Comparison of ENCODE assay signal across 26 cellular contexts in the genomic region with DNA sequence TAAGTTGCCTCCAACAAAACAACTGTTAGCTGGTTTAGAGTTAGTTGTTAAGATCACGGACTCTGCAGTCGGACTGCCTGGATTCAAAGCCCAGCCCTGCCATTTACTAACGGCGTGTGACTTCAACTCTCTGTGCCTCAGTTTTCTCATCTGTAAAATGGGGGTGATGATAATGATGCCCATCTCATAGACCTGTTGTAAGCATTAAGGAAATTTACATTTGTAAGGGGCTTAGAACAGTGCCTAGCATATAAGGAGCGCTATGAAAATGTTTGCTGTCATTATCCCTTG. TPM values are rescaled to one million over a fixed set of nuclear protein-coding genes. Genes with fewer than 3 reads are reported as not detected.
DNase-seq lines count a peak whose midpoint lies in the region; ATAC-seq, FAIRE-seq and TF ChIP-seq lines count a peak whose summit lies in the region.
"Had no signal": no experiment of that assay in that cellular context is flagged by ENCODE, and none has a peak within 500 bp of the region (broad histone marks: within the 10 kb centered on the region; RNA-seq: fewer than 3 reads in every experiment).

No MANE protein-coding gene starts in this region.

- no peaks in the 10 kb centered on the region for H3K79me1 ChIP-seq in H1 (ENCODE audit: low read depth, low read length)

- H3K18ac ChIP-seq in H1 (ENCODE audit: extremely low read depth, low read length): no peak overlapping the region

- H3K79me2 ChIP-seq in K562 (ENCODE audit: control insufficient read depth, insufficient read depth, low read length): no peaks in the 10 kb centered on the region
- H3K79me2 ChIP-seq in H1 (ENCODE audit: control insufficient read depth in 1 of 2, insufficient read depth in 2 of 2, low read length in 2 of 2): no peaks in the 10 kb centered on the region

- FAIRE-seq in K562 (lab: Jason Lieb, UNC) (no peak), H1 (lab: Jason Lieb, UNC) (no peak)
- FAIRE-seq: A204.1, GM12878, GM12892, GM18507 had no signal

- no peak overlapping the region for H4K8ac ChIP-seq in H1 (ENCODE audit: extremely low read depth, insufficient read depth, low read length)

- H3K9ac ChIP-seq in K562 (ENCODE audit: insufficient read depth in 1 of 2, low read depth in 2 of 2, low read length in 2 of 2) (no peak overlapping the region; a peak in 1 of 4 replicates), H1 (replicated peaks in 1 of 4; ENCODE audit: extremely low read depth in 1 of 4, low read depth in 3 of 4, low read length in 3 of 4) (no peak overlapping the region)
- H3K9ac ChIP-seq: BLaER1 had no signal

- intact Hi-C loops in K562 (cut with micrococcal nuclease): loop anchor here (2.0 kb wide), 2 partner anchors 22 to 58 kb away; partner anchors contain the start of gene SLC25A39

- H3K4me1 ChIP-seq in K562 (replicated peaks in 1 of 2; ENCODE audit: control insufficient read depth in 2 of 2, insufficient read depth in 2 of 2, low read length in 2 of 2): peaks cover 41 to 54% of the 10 kb centered on the region in 2 experiments
- H3K4me1 ChIP-seq in H1 (replicated peaks in 1 of 4; ENCODE audit: control insufficient read depth in 3 of 4, insufficient read depth in 4 of 4, low read length in 3 of 4): no peaks in the 10 kb centered on the region
- H3K4me1 ChIP-seq: BE2C had no signal

- H4K5ac ChIP-seq in H1 (ENCODE audit: insufficient read length, low read depth, low read length): no peak overlapping the region

- H4K20me1 ChIP-seq in K562 (replicated peaks; ENCODE audit: control insufficient read depth, insufficient read depth, low read length): peaks cover 10% of the 10 kb centered on the region; the same call in 1 of the 2 replicates
- no peaks in the 10 kb centered on the region for H4K20me1 ChIP-seq in H1 (replicated peaks in 1 of 2; ENCODE audit: control insufficient read depth in 1 of 2, insufficient read depth in 2 of 2, low read length in 2 of 2)
- H4K20me1 ChIP-seq: BLaER1 had no signal

- no peak overlapping the region for H2BK15ac ChIP-seq in H1 (ENCODE audit: low read length)

- H3K4ac ChIP-seq in H1 (replicated peaks; ENCODE audit: insufficient read length, low read depth, low read length): no peak overlapping the region

- no peak overlapping the region for H2BK5ac ChIP-seq in H1 (ENCODE audit: low read depth, low read length)

- no peaks in the 10 kb centered on the region for H3K9me3 ChIP-seq in K562 (replicated peaks; ENCODE audit: control insufficient read depth, insufficient read depth, low read depth, low read length)
- H3K9me3 ChIP-seq in H1 (ENCODE audit: insufficient read depth in 2 of 2, low read depth in 1 of 2, low read length in 1 of 2): no peaks in the 10 kb centered on the region
- H3K9me3 ChIP-seq: BE2C, BLaER1 had no signal

- H3K4me2 ChIP-seq in K562 (ENCODE audit: insufficient read depth, low read length): peak overlapping the region; percentile 46
- H3K4me2 ChIP-seq in H1 (ENCODE audit: insufficient read depth in 1 of 2, low read depth in 2 of 2, low read length in 2 of 2): no peak overlapping the region
- H3K4me2 ChIP-seq: BLaER1 had no signal

- DNase-seq in K562 (ENCODE audit: extremely low read depth in 1 of 4, low spot score in 3 of 4) (no peak), H1 (ENCODE audit: low read depth in 1 of 2, low spot score in 2 of 2) (no peak), omental fat pad (ENCODE audit: low spot score) (no peak), glomerular visceral epithelial cell (ENCODE audit: extremely low spot score) (no peak)
- DNase-seq: BE2C; C1 segment of cervical spinal cord; CD4-positive, alpha-beta memory T cell; CD4-positive, CD25-positive, alpha-beta regulatory T cell; CD8-positive, alpha-beta memory T cell; COR-L47; DMS 273 treated with DMSO at 0.1 percent for 48 hours; DMS153; DMS53; DMS79; DND-41; EL; GDM1 had no signal

- no peak overlapping the region for H2BK12ac ChIP-seq in H1 (ENCODE audit: low read depth, low read length)

- no peak overlapping the region for H4K91ac ChIP-seq in H1 (replicated peaks; ENCODE audit: insufficient read length, low read length)

- TF ChIP-seq POLR2A in K562 (conservative IDR thresholded peaks at IDR 0.05): no peak
- TF ChIP-seq POLR2A in H1 (IDR thresholded peaks at IDR 0.05; ENCODE audit: control extremely low read depth in 1 of 2, low read depth in 2 of 2, low read length in 2 of 2): no peak

- H3K56ac ChIP-seq in H1 (replicated peaks; ENCODE audit: insufficient read length, low read depth, low read length): no peak overlapping the region

- H3K23me2 ChIP-seq in H1 (ENCODE audit: low read depth, low read length): no peaks in the 10 kb centered on the region

- H3K4me3 ChIP-seq in K562: no peak overlapping the region
- H3K4me3 ChIP-seq in H1 (ENCODE audit: extremely low read depth in 1 of 4, insufficient read depth in 2 of 4, low read depth in 3 of 4, low read length in 4 of 4): no peak overlapping the region
- H3K4me3 ChIP-seq: BLaER1, GM12878 had no signal

- BruUV-seq in K562 (replicated peaks; lab: Mats Ljungman, UMichigan): no TSS peak

- no peak overlapping the region for H3K14ac ChIP-seq in H1 (ENCODE audit: insufficient read length)

- no peaks in the 10 kb centered on the region for H3K36me3 ChIP-seq in K562 (ENCODE audit: control insufficient read depth, insufficient read depth, low read length)
- no peaks in the 10 kb centered on the region for H3K36me3 ChIP-seq in H1 (ENCODE audit: control insufficient read depth in 2 of 4, insufficient read depth in 4 of 4, low read length in 3 of 4)
- H3K36me3 ChIP-seq: BE2C, BLaER1 had no signal

- 18% methylated on average over 5 of the region's 5 CpGs for WGBS in K562 (ENCODE audit: insufficient coverage, low coverage, missing lambda C conversion rate)
- WGBS in H1 (ENCODE audit: extremely low coverage in 1 of 2, insufficient coverage in 1 of 2, insufficient read length in 1 of 2, insufficient replicate concordance in 2 of 2, low coverage in 1 of 2, low lambda C conversion rate in 2 of 2, missing lambda C conversion rate in 1 of 2), 2 experiments: 88% methylated on average over 5 of the region's 5 CpGs; no CpG with 5 or more reads in 1 of the 2 experiments

- H3K9me1 ChIP-seq in K562 (ENCODE audit: control insufficient read depth, insufficient read depth, low read length): peaks cover 7% of the 10 kb centered on the region

- POLR2A ChIA-PET in K562 (lab: Yijun Ruan, JAX) (interaction anchor here (0.6 to 1.4 kb wide), 6 partner anchors 8 to 60 kb away, joined by 4 to 5 read pairs (median 4); partner anchors contain the start of gene UBTF), H1 (lab: Charles Lee; ENCODE audit: partially characterized antibody) (interaction anchor here (0.7 to 1.9 kb wide), 3 partner anchors 14 to 50 kb away, joined by 3 to 4 read pairs (median 3); no protein-coding TSS in a partner anchor)

- H3K27me3 ChIP-seq in K562 (ENCODE audit: control insufficient read depth in 2 of 2, insufficient read depth in 2 of 2, low read length in 2 of 2): no peaks in the 10 kb centered on the region
- H3K27me3 ChIP-seq in H1 (replicated peaks in 1 of 4; ENCODE audit: control insufficient read depth in 3 of 4, extremely low read depth in 1 of 4, insufficient read depth in 3 of 4, low read length in 3 of 4): no peaks in the 10 kb centered on the region
- H3K27me3 ChIP-seq: BE2C, BLaER1 had no signal

- H3K27ac ChIP-seq in K562 (ENCODE audit: extremely low read depth, low read depth, low read length) (no peak overlapping the region), H1 (ENCODE audit: low read depth, low read length) (no peak overlapping the region)
- H3K27ac ChIP-seq: BLaER1 had no signal

- no peak overlapping the region for H3K23ac ChIP-seq in H1 (ENCODE audit: insufficient read length)

- no peak overlapping the region for H2BK120ac ChIP-seq in H1 (replicated peaks; ENCODE audit: low read depth, low read length)

- in situ Hi-C loops in K562 (cut with MboI): no loop called here

- H2BK20ac ChIP-seq in H1 (ENCODE audit: low read length): no peak overlapping the region

- TF ChIP-seq CTCF in K562 (IDR thresholded peaks at IDR 0.05 in 2 of 3, conservative IDR thresholded peaks at IDR 0.05 in 1 of 3; ENCODE audit: insufficient read depth in 2 of 3, low read depth in 1 of 3, low read length in 3 of 3): no peak
- TF ChIP-seq CTCF in H1 (IDR thresholded peaks at IDR 0.05; ENCODE audit: control extremely low read depth in 1 of 3, insufficient read depth in 1 of 3, low read depth in 1 of 3, low read length in 3 of 3): no peak
- TF ChIP-seq CTCF in omental fat pad (IDR thresholded peaks at IDR 0.05): no peak

- H2AK5ac ChIP-seq in H1 (ENCODE audit: low read depth, low read length): no peak overlapping the region; the same call in 1 of the 2 replicates

- TF ChIP-seq EP300 in K562 (IDR thresholded peaks at IDR 0.05; ENCODE audit: low read length) (no peak), H1 (IDR thresholded peaks at IDR 0.05; ENCODE audit: borderline replicate concordance in 1 of 2, low read depth in 2 of 2, low read length in 2 of 2) (no peak)

- TF ChIP-seq RAD21 in K562 (CRISPR knock-in tag; conservative IDR thresholded peaks at IDR 0.05 in 1 of 2, IDR thresholded peaks at IDR 0.05 in 1 of 2) (no peak), H1 (IDR thresholded peaks at IDR 0.05 in 1 of 2, conservative IDR thresholded peaks at IDR 0.05 in 1 of 2; ENCODE audit: low read depth in 2 of 2, low read length in 2 of 2) (no peak)

- CTCF ChIA-PET in K562 (lab: Yijun Ruan, JAX; ENCODE audit: low intra/inter-chr PET ratio) (no interaction called here), H1 (lab: Charles Lee; ENCODE audit: partially characterized antibody) (interaction anchor here (1.0 to 1.5 kb wide), 5 partner anchors 11 to 87 kb away, joined by 3 to 4 read pairs (median 4); no protein-coding TSS in a partner anchor)

- H2AFZ ChIP-seq in K562 (ENCODE audit: low read depth, low read length): no peak overlapping the region
- no peak overlapping the region for H2AFZ ChIP-seq in H1 (ENCODE audit: low read length)

- no peak for ATAC-seq in K562
- no peak for ATAC-seq in omental fat pad (ENCODE audit: low FRiP score)

RNA-seq across cellular contexts. Expression of gene SLC4A1, which starts 0.8 kb away (rescaled TPM):
- 2.0 and 2.5 TPM in 2 replicates for total RNA-seq in K562 (2011; cell fraction: chromatin; rRNA removed; ENCODE audit: low replicate concordance)
- total RNA-seq in K562 (2011; cell fraction: nucleolus; rRNA removed): 3.3 and 4.1 TPM in 2 replicates
- 2.4 and 4.0 TPM in 2 replicates for total RNA-seq in K562 (2011; cell fraction: nucleoplasm; rRNA removed)
- total RNA-seq in K562 (2014; rRNA removed): 0.53 and 1.00 TPM in 2 replicates
- 0.25 and 0.32 TPM in 2 replicates for total RNA-seq in K562 (2014; rRNA removed; fragmentation: Illumina TruSeq; extraction: Trizol)
- 0.14 and 0.19 TPM in 2 replicates for total RNA-seq in K562 (2015; rRNA removed; fragmentation: Illumina TruSeq; extraction: Trizol)
- total RNA-seq in K562 (2021): 0.81 and 0.84 TPM in 2 replicates
- 0.71 and 0.80 TPM in 2 replicates for polyA plus RNA-seq in K562 (2011; rRNA removed)
- polyA plus RNA-seq in K562 (2011; cell fraction: cytosol; rRNA removed): 0.68 and 1.3 TPM in 2 replicates
- 0.21 and 1.1 TPM in 2 replicates for polyA plus RNA-seq in K562 (2011; cell fraction: nucleus; rRNA removed)
- polyA plus RNA-seq in K562 (2012): 0.65 and 3.0 TPM in 2 replicates
- polyA plus RNA-seq in K562 (2014; fragmentation: Illumina TruSeq; extraction: Trizol): 0.61 and 0.88 TPM in 2 replicates
- polyA plus RNA-seq in K562 (2014; fragmentation: Nextera tagmentation; extraction: Ambion mirVana): under 1 TPM; 0.22 to 0.37 TPM
- polyA plus RNA-seq in K562 (2014; rRNA removed): 0.53 and 0.57 TPM in 2 replicates
- 0.45 and 0.98 TPM in 2 replicates for polyA minus RNA-seq in K562 (2011; rRNA and poly(A)+ RNA removed)
- polyA minus RNA-seq in K562 (2011; cell fraction: cytosol; rRNA and poly(A)+ RNA removed): 0.46 and 0.67 TPM in 2 replicates
- polyA minus RNA-seq in K562 (2011; cell fraction: nucleus; rRNA and poly(A)+ RNA removed): 0.11 and 0.40 TPM in 2 replicates
- total RNA-seq in H1 (2021; fragmentation: NEBNext Ultra II Directional; extraction: Animal tissue kit (Norgen Biotek cat#: 25700)): 0.08 TPM in 1 of 2 replicates, not detected in the other
- polyA plus RNA-seq in H1 (2011; rRNA removed): 0.08 and 0.09 TPM in 2 replicates
- polyA plus RNA-seq in H1 (2011; cell fraction: cytosol; rRNA removed): 0.09 TPM
- 0.30 TPM for polyA plus RNA-seq in H1 (2011; cell fraction: nucleus; rRNA removed)
- polyA plus RNA-seq in H1 (2012, experiment 1 of 2): 0.04 to 0.18 TPM (median 0.17 TPM) in 3 of 4 replicates, not detected in the other
- polyA plus RNA-seq in H1 (2012, experiment 2 of 2): not detected
- 0.02 TPM for polyA plus RNA-seq in H1 (2013, experiment 1 of 2)
- polyA plus RNA-seq in H1 (2013, experiment 2 of 2): 0.04 TPM
- not detected in 2 replicates for polyA minus RNA-seq in H1 (2011; rRNA and poly(A)+ RNA removed)
- not detected for polyA minus RNA-seq in H1 (2011; cell fraction: cytosol; rRNA and poly(A)+ RNA removed)
- polyA minus RNA-seq in H1 (2011; cell fraction: nucleus; rRNA and poly(A)+ RNA removed): not detected
- total RNA-seq in omental fat pad: 1 to 10 TPM in 1 of 4 donors, under 1 TPM in 3; 0.16 to 1.2 (median 0.56) TPM
- total RNA-seq: A673; CD4-positive, alpha-beta memory T cell; CD4-positive, CD25-positive, alpha-beta regulatory T cell; CD8-positive, alpha-beta memory T cell; Daoy; G401; GM12878 had no signal
- polyA plus RNA-seq: AG04450; CD4-positive, alpha-beta memory T cell; CD4-positive, CD25-positive, alpha-beta regulatory T cell; CD8-positive, alpha-beta memory T cell had no signal

RNA-seq across cellular contexts. Expression of gene RUNDC3A, which starts 41.3 kb away (rescaled TPM):
- 0.23 TPM in 1 of 2 replicates, not detected in the other for total RNA-seq in K562 (2011; cell fraction: chromatin; rRNA removed; ENCODE audit: low replicate concordance)
- 0.17 TPM in 1 of 2 replicates, not detected in the other for total RNA-seq in K562 (2011; cell fraction: nucleolus; rRNA removed)
- not detected in 2 replicates for total RNA-seq in K562 (2011; cell fraction: nucleoplasm; rRNA removed)
- total RNA-seq in K562 (2014; rRNA removed) (not detected in 2 replicates), K562 (2014; rRNA removed; fragmentation: Illumina TruSeq; extraction: Trizol) (not detected in 2 replicates), K562 (2015; rRNA removed; fragmentation: Illumina TruSeq; extraction: Trizol) (not detected in 2 replicates), K562 (2021) (not detected in 2 replicates), omental fat pad (under 1 TPM in 1 of 4 donors, not detected in 3; 0.84 TPM)
- polyA plus RNA-seq in K562 (2011; rRNA removed) (0.05 TPM in 1 of 2 replicates, not detected in the other), K562 (2014; fragmentation: Illumina TruSeq; extraction: Trizol) (not detected in 2 replicates), K562 (2014; fragmentation: Nextera tagmentation; extraction: Ambion mirVana) (not detected), K562 (2014; rRNA removed) (not detected in 2 replicates), H1 (2011; rRNA removed) (13.8 and 15.6 TPM in 2 replicates)
- 0.07 and 0.49 TPM in 2 replicates for polyA plus RNA-seq in K562 (2011; cell fraction: cytosol; rRNA removed)
- 0.11 and 0.24 TPM in 2 replicates for polyA plus RNA-seq in K562 (2011; cell fraction: nucleus; rRNA removed)
- 0.10 and 0.36 TPM in 2 replicates for polyA plus RNA-seq in K562 (2012)
- polyA minus RNA-seq in K562 (2011; rRNA and poly(A)+ RNA removed): 0.32 TPM in 1 of 2 replicates, not detected in the other
- polyA minus RNA-seq in K562 (2011; cell fraction: cytosol; rRNA and poly(A)+ RNA removed): not detected in 2 replicates
- polyA minus RNA-seq in K562 (2011; cell fraction: nucleus; rRNA and poly(A)+ RNA removed): not detected in 2 replicates
- 6.1 and 6.4 TPM in 2 replicates for total RNA-seq in H1 (2021; fragmentation: NEBNext Ultra II Directional; extraction: Animal tissue kit (Norgen Biotek cat#: 25700))
- polyA plus RNA-seq in H1 (2011; cell fraction: cytosol; rRNA removed): 11.9 TPM
- 23.7 TPM for polyA plus RNA-seq in H1 (2011; cell fraction: nucleus; rRNA removed)
- 4.5 to 8.2 TPM (median 6.2 TPM) in 4 replicates for polyA plus RNA-seq in H1 (2012, experiment 1 of 2)
- polyA plus RNA-seq in H1 (2012, experiment 2 of 2): 5.1 TPM
- 4.7 TPM for polyA plus RNA-seq in H1 (2013, experiment 1 of 2)
- polyA plus RNA-seq in H1 (2013, experiment 2 of 2): 4.5 TPM
- polyA minus RNA-seq in H1 (2011; rRNA and poly(A)+ RNA removed): 3.8 and 4.3 TPM in 2 replicates
- 6.8 TPM for polyA minus RNA-seq in H1 (2011; cell fraction: cytosol; rRNA and poly(A)+ RNA removed)
- 3.4 TPM for polyA minus RNA-seq in H1 (2011; cell fraction: nucleus; rRNA and poly(A)+ RNA removed)
- total RNA-seq: CD8-positive, alpha-beta memory T cell; GM12878 had no signal
- polyA plus RNA-seq: CD8-positive, alpha-beta memory T cell had no signal

RNA-seq across cellular contexts. Expression of gene UBTF, which starts 47.6 kb away (rescaled TPM):
- 89.5 and 158 TPM in 2 replicates for total RNA-seq in K562 (2011; cell fraction: chromatin; rRNA removed; ENCODE audit: low replicate concordance)
- total RNA-seq in K562 (2011; cell fraction: nucleolus; rRNA removed): 66.7 and 67.4 TPM in 2 replicates
- total RNA-seq in K562 (2011; cell fraction: nucleoplasm; rRNA removed): 88.9 and 94.8 TPM in 2 replicates
- total RNA-seq in K562 (2014; rRNA removed): 107 and 113 TPM in 2 replicates
- 50.3 and 53.8 TPM in 2 replicates for total RNA-seq in K562 (2014; rRNA removed; fragmentation: Illumina TruSeq; extraction: Trizol)
- total RNA-seq in K562 (2015; rRNA removed; fragmentation: Illumina TruSeq; extraction: Trizol): 85.8 and 86.3 TPM in 2 replicates
- total RNA-seq in K562 (2021): 90.1 and 93.9 TPM in 2 replicates
- polyA plus RNA-seq in K562 (2011; rRNA removed): 28.5 and 31.4 TPM in 2 replicates
- 15.1 and 15.4 TPM in 2 replicates for polyA plus RNA-seq in K562 (2011; cell fraction: cytosol; rRNA removed)
- 56.9 and 86.7 TPM in 2 replicates for polyA plus RNA-seq in K562 (2011; cell fraction: nucleus; rRNA removed)
- 61.3 and 68.3 TPM in 2 replicates for polyA plus RNA-seq in K562 (2012)
- 96.5 and 110 TPM in 2 replicates for polyA plus RNA-seq in K562 (2014; fragmentation: Illumina TruSeq; extraction: Trizol)
- 1 to 10 TPM; 1.2 to 1.5 TPM for polyA plus RNA-seq in K562 (2014; fragmentation: Nextera tagmentation; extraction: Ambion mirVana)
- 75.8 and 83.6 TPM in 2 replicates for polyA plus RNA-seq in K562 (2014; rRNA removed)
- 30.2 and 35.1 TPM in 2 replicates for polyA minus RNA-seq in K562 (2011; rRNA and poly(A)+ RNA removed)
- 21.8 and 22.2 TPM in 2 replicates for polyA minus RNA-seq in K562 (2011; cell fraction: cytosol; rRNA and poly(A)+ RNA removed)
- polyA minus RNA-seq in K562 (2011; cell fraction: nucleus; rRNA and poly(A)+ RNA removed): 34.5 and 53.5 TPM in 2 replicates
- total RNA-seq in H1 (2021; fragmentation: NEBNext Ultra II Directional; extraction: Animal tissue kit (Norgen Biotek cat#: 25700)): 102 and 106 TPM in 2 replicates
- 14.7 and 18.0 TPM in 2 replicates for polyA plus RNA-seq in H1 (2011; rRNA removed)
- polyA plus RNA-seq in H1 (2011; cell fraction: cytosol; rRNA removed): 31.4 TPM
- 55.2 TPM for polyA plus RNA-seq in H1 (2011; cell fraction: nucleus; rRNA removed)
- polyA plus RNA-seq in H1 (2012, experiment 1 of 2): 66.1 to 73.3 TPM (median 70.8 TPM) in 4 replicates
- 36.4 TPM for polyA plus RNA-seq in H1 (2012, experiment 2 of 2)
- polyA plus RNA-seq in H1 (2013, experiment 1 of 2): 64.9 TPM
- polyA plus RNA-seq in H1 (2013, experiment 2 of 2): 63.5 TPM
- 24.9 and 28.4 TPM in 2 replicates for polyA minus RNA-seq in H1 (2011; rRNA and poly(A)+ RNA removed)
- 30.1 TPM for polyA minus RNA-seq in H1 (2011; cell fraction: cytosol; rRNA and poly(A)+ RNA removed)
- 42.4 TPM for polyA minus RNA-seq in H1 (2011; cell fraction: nucleus; rRNA and poly(A)+ RNA removed)
- total RNA-seq in omental fat pad: 10 to 100 TPM; 32.9 to 60.2 (median 41.2) TPM

RNA-seq across cellular contexts. Expression of gene SLC25A39, which starts 57.5 kb away (rescaled TPM):
- total RNA-seq in K562 (2011; cell fraction: chromatin; rRNA removed; ENCODE audit: low replicate concordance): 112 and 348 TPM in 2 replicates
- total RNA-seq in K562 (2011; cell fraction: nucleolus; rRNA removed): 328 and 401 TPM in 2 replicates
- total RNA-seq in K562 (2011; cell fraction: nucleoplasm; rRNA removed): 185 and 188 TPM in 2 replicates
- total RNA-seq in K562 (2014; rRNA removed) (228 and 316 TPM in 2 replicates), K562 (2014; rRNA removed; fragmentation: Illumina TruSeq; extraction: Trizol) (47.0 and 72.5 TPM in 2 replicates), K562 (2015; rRNA removed; fragmentation: Illumina TruSeq; extraction: Trizol) (139 and 140 TPM in 2 replicates), K562 (2021) (266 and 268 TPM in 2 replicates), omental fat pad (10 to 100 TPM; 46.0 to 75.7 (median 60.7) TPM)
- polyA plus RNA-seq in K562 (2011; rRNA removed) (121 and 188 TPM in 2 replicates), K562 (2014; fragmentation: Illumina TruSeq; extraction: Trizol) (238 and 276 TPM in 2 replicates), K562 (2014; fragmentation: Nextera tagmentation; extraction: Ambion mirVana) (1 to 10 TPM; 4.8 to 6.3 TPM), K562 (2014; rRNA removed) (267 and 327 TPM in 2 replicates), H1 (2011; rRNA removed) (291 and 408 TPM in 2 replicates)
- polyA plus RNA-seq in K562 (2011; cell fraction: cytosol; rRNA removed): 232 and 388 TPM in 2 replicates
- 426 and 555 TPM in 2 replicates for polyA plus RNA-seq in K562 (2011; cell fraction: nucleus; rRNA removed)
- polyA plus RNA-seq in K562 (2012): 210 and 229 TPM in 2 replicates
- polyA minus RNA-seq in K562 (2011; rRNA and poly(A)+ RNA removed): 34.0 and 42.0 TPM in 2 replicates
- 75.4 and 108 TPM in 2 replicates for polyA minus RNA-seq in K562 (2011; cell fraction: cytosol; rRNA and poly(A)+ RNA removed)
- 85.0 and 95.6 TPM in 2 replicates for polyA minus RNA-seq in K562 (2011; cell fraction: nucleus; rRNA and poly(A)+ RNA removed)
- total RNA-seq in H1 (2021; fragmentation: NEBNext Ultra II Directional; extraction: Animal tissue kit (Norgen Biotek cat#: 25700)): 189 and 200 TPM in 2 replicates
- 282 TPM for polyA plus RNA-seq in H1 (2011; cell fraction: cytosol; rRNA removed)
- polyA plus RNA-seq in H1 (2011; cell fraction: nucleus; rRNA removed): 575 TPM
- 156 to 250 TPM (median 229 TPM) in 4 replicates for polyA plus RNA-seq in H1 (2012, experiment 1 of 2)
- 230 TPM for polyA plus RNA-seq in H1 (2012, experiment 2 of 2)
- polyA plus RNA-seq in H1 (2013, experiment 1 of 2): 181 TPM
- polyA plus RNA-seq in H1 (2013, experiment 2 of 2): 173 TPM
- polyA minus RNA-seq in H1 (2011; rRNA and poly(A)+ RNA removed): 74.8 and 88.3 TPM in 2 replicates
- 85.4 TPM for polyA minus RNA-seq in H1 (2011; cell fraction: cytosol; rRNA and poly(A)+ RNA removed)
- polyA minus RNA-seq in H1 (2011; cell fraction: nucleus; rRNA and poly(A)+ RNA removed): 119 TPM

Comparison
In these comparisons a context has a peak if more than half of its experiments do, and no peak if none do; other contexts are left out.
1. Of the 49 proteins assayed by ChIP-seq in both K562 and H1: peak only in K562: none; only in H1: none; in both: KDM1A; in neither: 47; mixed calls (peak in some experiments, not most) for 1.